Comparison of ENCODE assay signal across 1 cellular context in the genomic region with DNA sequence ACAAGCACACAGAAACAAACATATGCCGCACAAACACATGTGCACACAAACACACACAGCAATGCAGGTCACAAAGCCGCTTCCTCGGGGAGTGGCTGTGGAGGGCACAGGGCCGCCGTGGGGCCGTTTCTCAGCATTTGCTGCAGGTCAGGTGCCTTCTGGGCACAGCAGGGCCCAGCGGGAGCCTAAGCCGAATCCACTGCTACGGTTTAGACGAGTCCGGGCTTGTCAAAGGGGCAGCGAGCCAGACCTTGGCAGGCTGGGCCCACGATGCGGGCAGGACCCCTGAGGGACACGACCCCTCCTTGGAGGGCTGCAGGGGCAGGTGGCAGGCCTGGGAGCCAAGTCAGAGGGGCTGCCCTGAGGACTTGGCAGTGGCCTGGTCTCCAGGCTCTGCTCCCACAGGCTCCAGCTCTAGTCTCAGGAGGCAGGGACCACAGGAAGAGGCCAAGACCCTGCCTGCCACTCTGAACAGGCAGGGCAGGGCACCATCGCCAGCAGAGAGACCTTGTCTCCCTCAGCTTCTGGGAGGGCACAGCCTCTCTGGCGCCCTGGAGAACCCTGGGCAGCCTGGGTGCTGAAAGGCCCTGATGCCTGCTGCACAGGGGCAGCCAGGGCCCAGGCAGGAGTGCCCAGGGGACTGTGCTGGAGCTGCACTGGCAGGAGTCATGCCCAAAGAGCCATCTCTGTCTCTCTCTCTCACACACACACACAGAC.
TF ChIP-seq lines count a peak whose summit lies in the region.

No MANE protein-coding gene starts in this region.

TF ChIP-seq in HEK293, 187 proteins besides CTCF, POLR2A, EP300 and RAD21 (continued from another document):
- TF ChIP-seq ZBTB44 (tag by site-specific recombination; IDR thresholded peaks at IDR 0.05) (no peak), HOXC10 (CRISPR knock-in tag; IDR thresholded peaks at IDR 0.05) (no peak)
- TF ChIP-seq, protein P1, sequence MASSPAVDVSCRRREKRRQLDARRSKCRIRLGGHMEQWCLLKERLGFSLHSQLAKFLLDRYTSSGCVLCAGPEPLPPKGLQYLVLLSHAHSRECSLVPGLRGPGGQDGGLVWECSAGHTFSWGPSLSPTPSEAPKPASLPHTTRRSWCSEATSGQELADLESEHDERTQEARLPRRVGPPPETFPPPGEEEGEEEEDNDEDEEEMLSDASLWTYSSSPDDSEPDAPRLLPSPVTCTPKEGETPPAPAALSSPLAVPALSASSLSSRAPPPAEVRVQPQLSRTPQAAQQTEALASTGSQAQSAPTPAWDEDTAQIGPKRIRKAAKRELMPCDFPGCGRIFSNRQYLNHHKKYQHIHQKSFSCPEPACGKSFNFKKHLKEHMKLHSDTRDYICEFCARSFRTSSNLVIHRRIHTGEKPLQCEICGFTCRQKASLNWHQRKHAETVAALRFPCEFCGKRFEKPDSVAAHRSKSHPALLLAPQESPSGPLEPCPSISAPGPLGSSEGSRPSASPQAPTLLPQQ (tag by site-specific recombination; IDR thresholded peaks at IDR 0.05), result peak; percentile 54; the same call in 1 of the 2 replicates
